ENCODE assay signal across 1 cellular context in the genomic region with DNA sequence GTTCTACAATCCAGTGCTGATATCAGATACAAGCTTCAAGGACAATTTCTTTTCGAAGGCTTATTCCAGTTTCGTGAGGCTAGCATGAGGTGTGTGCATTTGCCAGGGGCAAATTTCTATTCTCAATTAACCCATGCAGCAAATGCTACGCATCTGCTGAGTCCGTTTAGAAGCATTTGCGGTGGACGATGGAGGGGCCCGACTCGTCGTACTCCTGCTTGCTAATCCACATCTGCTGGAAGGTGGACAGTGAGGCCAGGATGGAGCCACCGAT.
TF ChIP-seq lines count a peak whose summit lies in the region.

No MANE protein-coding gene starts in this region.

TF ChIP-seq in WTC11, 78 proteins besides CTCF, POLR2A, EP300 and RAD21 (continued from another document):
- no peak for TF ChIP-seq TP53 (CRISPR knock-in tag; IDR thresholded peaks at IDR 0.05)
- no peak for TF ChIP-seq EMX1 (CRISPR knock-in tag; IDR thresholded peaks at IDR 0.05)
- TF ChIP-seq, protein P1, sequence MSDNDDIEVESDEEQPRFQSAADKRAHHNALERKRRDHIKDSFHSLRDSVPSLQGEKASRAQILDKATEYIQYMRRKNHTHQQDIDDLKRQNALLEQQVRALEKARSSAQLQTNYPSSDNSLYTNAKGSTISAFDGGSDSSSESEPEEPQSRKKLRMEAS (CRISPR knock-in tag; IDR thresholded peaks at IDR 0.05): no peak
- TF ChIP-seq ZNF317 (CRISPR knock-in tag; IDR thresholded peaks at IDR 0.05; ENCODE audit: borderline replicate concordance, low read depth): no peak
- TF ChIP-seq, protein P2, sequence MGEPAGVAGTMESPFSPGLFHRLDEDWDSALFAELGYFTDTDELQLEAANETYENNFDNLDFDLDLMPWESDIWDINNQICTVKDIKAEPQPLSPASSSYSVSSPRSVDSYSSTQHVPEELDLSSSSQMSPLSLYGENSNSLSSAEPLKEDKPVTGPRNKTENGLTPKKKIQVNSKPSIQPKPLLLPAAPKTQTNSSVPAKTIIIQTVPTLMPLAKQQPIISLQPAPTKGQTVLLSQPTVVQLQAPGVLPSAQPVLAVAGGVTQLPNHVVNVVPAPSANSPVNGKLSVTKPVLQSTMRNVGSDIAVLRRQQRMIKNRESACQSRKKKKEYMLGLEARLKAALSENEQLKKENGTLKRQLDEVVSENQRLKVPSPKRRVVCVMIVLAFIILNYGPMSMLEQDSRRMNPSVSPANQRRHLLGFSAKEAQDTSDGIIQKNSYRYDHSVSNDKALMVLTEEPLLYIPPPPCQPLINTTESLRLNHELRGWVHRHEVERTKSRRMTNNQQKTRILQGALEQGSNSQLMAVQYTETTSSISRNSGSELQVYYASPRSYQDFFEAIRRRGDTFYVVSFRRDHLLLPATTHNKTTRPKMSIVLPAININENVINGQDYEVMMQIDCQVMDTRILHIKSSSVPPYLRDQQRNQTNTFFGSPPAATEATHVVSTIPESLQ (CRISPR knock-in tag; IDR thresholded peaks at IDR 0.05): no peak
- TF ChIP-seq CBFB (CRISPR knock-in tag; IDR thresholded peaks at IDR 0.05; ENCODE audit: low read depth): no peak
- no peak for TF ChIP-seq ZNF232 (CRISPR knock-in tag; IDR thresholded peaks at IDR 0.05)
- no peak for TF ChIP-seq ATF1 (CRISPR knock-in tag; IDR thresholded peaks at IDR 0.05)
- TF ChIP-seq, protein P3, sequence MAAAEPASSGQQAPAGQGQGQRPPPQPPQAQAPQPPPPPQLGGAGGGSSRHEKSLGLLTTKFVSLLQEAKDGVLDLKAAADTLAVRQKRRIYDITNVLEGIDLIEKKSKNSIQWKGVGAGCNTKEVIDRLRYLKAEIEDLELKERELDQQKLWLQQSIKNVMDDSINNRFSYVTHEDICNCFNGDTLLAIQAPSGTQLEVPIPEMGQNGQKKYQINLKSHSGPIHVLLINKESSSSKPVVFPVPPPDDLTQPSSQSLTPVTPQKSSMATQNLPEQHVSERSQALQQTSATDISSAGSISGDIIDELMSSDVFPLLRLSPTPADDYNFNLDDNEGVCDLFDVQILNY (CRISPR knock-in tag; IDR thresholded peaks at IDR 0.05): no peak
- TF ChIP-seq CREB1 (CRISPR knock-in tag; IDR thresholded peaks at IDR 0.05): no peak
- TF ChIP-seq ZNF396 (CRISPR knock-in tag; IDR thresholded peaks at IDR 0.05; ENCODE audit: borderline replicate concordance): no peak
- no peak for TF ChIP-seq RELA (CRISPR knock-in tag; IDR thresholded peaks at IDR 0.05; ENCODE audit: borderline replicate concordance)
- TF ChIP-seq FOXJ3 (CRISPR knock-in tag; IDR thresholded peaks at IDR 0.05; ENCODE audit: borderline replicate concordance): no peak
- no peak for TF ChIP-seq CREM (CRISPR knock-in tag; IDR thresholded peaks at IDR 0.05)
